ENCODE assay signal across 19 cellular contexts in genomic region chrX:31307952-31308351, GRCh38.
DNase-seq lines count a peak whose midpoint lies in the region; ATAC-seq, FAIRE-seq and TF ChIP-seq lines count a peak whose summit lies in the region.
"Had no signal": no experiment of that assay in that cellular context is flagged by ENCODE, and none has a peak within 500 bp of the region (broad histone marks: within the 10 kb centered on the region; RNA-seq: fewer than 3 reads in every experiment).

No MANE protein-coding gene starts in this region.

- intact Hi-C loops in HepG2 (cut with micrococcal nuclease; ENCODE audit: unreplicated experiment) (no loop called here), tibial artery (cut with DNase I; ENCODE audit: low total_unique reads) (no loop called here), posterior vena cava (cut with DNase I) (no loop called here)

- H2AFZ ChIP-seq in HepG2 (ENCODE audit: low read length), result no peak overlapping the region

- no peak for FAIRE-seq in HepG2 (lab: Jason Lieb, UNC)
- FAIRE-seq: D721Med, GM12891, GM19239 had no signal

- H3K27ac ChIP-seq in liver (ENCODE audit: low read depth in 1 of 2, low read length in 2 of 2) (no peak overlapping the region), HepG2 (ENCODE audit: extremely low read length, insufficient read depth, low read length) (no peak overlapping the region), tibial artery (no peak overlapping the region)
- H3K27ac ChIP-seq: 22Rv1; A549; BLaER1 treated with 17β-estradiol and CSF1 and Interleukin-3, amounts not matched to agents 10 nM and 100 nM; C4-2B had no signal

- ATAC-seq in HepG2 (no peak), left lobe of liver (peak; percentile 77)
- ATAC-seq: A549; CD8-positive, alpha-beta T cell had no signal

- CTCF ChIA-PET in HepG2 (lab: Yijun Ruan, JAX; ENCODE audit: low intra/inter-chr PET ratio, low total read pairs), result no interaction called here

- TF ChIP-seq CTCF in liver (IDR thresholded peaks at IDR 0.05; ENCODE audit: low read depth, low read length, missing input control) (no peak), HepG2 (CRISPR knock-in tag; IDR thresholded peaks at IDR 0.05) (no peak), tibial artery (IDR thresholded peaks at IDR 0.05) (no peak)

- DNase-seq in HepG2 (ENCODE audit: low spot score) (no peak), left lobe of liver (ENCODE audit: low spot score) (no peak), tibial artery (no peak), posterior vena cava (ENCODE audit: low spot score) (no peak)
- DNase-seq: AML-193; Caco-2; Calu3; CD4-positive, alpha-beta T cell; CD8-positive, alpha-beta T cell; DMS79 treated with DMSO at 0.1 percent for 48 hours; GF-D8 had no signal

- no peaks in the 10 kb centered on the region for H4K20me1 ChIP-seq in HepG2 (ENCODE audit: insufficient read depth, low read length)
- H4K20me1 ChIP-seq: BLaER1 treated with 17β-estradiol and CSF1 and Interleukin-3, amounts not matched to agents 10 nM and 100 nM had no signal

- no peak overlapping the region for H3K4me2 ChIP-seq in HepG2 (ENCODE audit: low read depth, low read length)
- H3K4me2 ChIP-seq: A549; BLaER1 treated with 17β-estradiol and CSF1 and Interleukin-3, amounts not matched to agents 10 nM and 100 nM had no signal

- no peaks in the 10 kb centered on the region for H3K79me2 ChIP-seq in HepG2 (ENCODE audit: insufficient read depth, low read length)

- no peak overlapping the region for H3K9ac ChIP-seq in liver (ENCODE audit: low read depth in 1 of 2, low read length in 2 of 2)
- no peak overlapping the region for H3K9ac ChIP-seq in HepG2 (ENCODE audit: insufficient read depth, low read depth, low read length)
- H3K9ac ChIP-seq: BLaER1 treated with 17β-estradiol and CSF1 and Interleukin-3, amounts not matched to agents 10 nM and 100 nM had no signal

- in situ Hi-C loops in HepG2 (cut with HindIII; ENCODE audit: extremely low pct_ligation_motif_present, low pct_unique_long_range_greater_than_20kb), result no loop called here

- POLR2A ChIA-PET in HepG2 (lab: Yijun Ruan, JAX), result no interaction called here

- H3K36me3 ChIP-seq in liver (ENCODE audit: control insufficient read depth in 4 of 4, insufficient read depth in 3 of 4, low read depth in 1 of 4, low read length in 3 of 4) (no peaks in the 10 kb centered on the region), HepG2 (replicated peaks in 1 of 2; ENCODE audit: control insufficient read depth in 1 of 2, insufficient read depth in 2 of 2, low read length in 2 of 2) (no peaks in the 10 kb centered on the region), tibial artery (no peaks in the 10 kb centered on the region)
- H3K36me3 ChIP-seq: BLaER1 treated with 17β-estradiol and CSF1 and Interleukin-3, amounts not matched to agents 10 nM and 100 nM had no signal

- TF ChIP-seq RAD21 in liver (IDR thresholded peaks at IDR 0.05), result no peak
- TF ChIP-seq RAD21 in HepG2 (CRISPR knock-in tag; IDR thresholded peaks at IDR 0.05), result no peak

- H3K27me3 ChIP-seq in liver (ENCODE audit: control insufficient read depth in 4 of 4, insufficient read depth in 4 of 4, low read length in 3 of 4), result no peaks in the 10 kb centered on the region
- no peaks in the 10 kb centered on the region for H3K27me3 ChIP-seq in HepG2 (ENCODE audit: control insufficient read depth in 1 of 2, insufficient read depth in 2 of 2, low read length in 2 of 2)
- H3K27me3 ChIP-seq in tibial artery, result no peaks in the 10 kb centered on the region

- H3K4me3 ChIP-seq in liver (ENCODE audit: low read depth in 1 of 3, low read length in 3 of 3), result no peak overlapping the region
- H3K4me3 ChIP-seq in HepG2 (replicated peaks in 1 of 3; ENCODE audit: insufficient read depth in 1 of 3, low read depth in 2 of 3, low read length in 3 of 3), result no peak overlapping the region
- no peak overlapping the region for H3K4me3 ChIP-seq in tibial artery
- H3K4me3 ChIP-seq: A549; BLaER1 treated with 17β-estradiol and CSF1 and Interleukin-3, amounts not matched to agents 10 nM and 100 nM had no signal

- H3K4me1 ChIP-seq in liver (ENCODE audit: control insufficient read depth in 4 of 4, insufficient read depth in 4 of 4, low read length in 3 of 4) (peaks cover 2 to 14% (median 8%) of the 10 kb centered on the region in 4 donors), HepG2 (ENCODE audit: insufficient read depth, low read length) (no peaks in the 10 kb centered on the region), tibial artery (no peaks in the 10 kb centered on the region)
- H3K4me1 ChIP-seq: A549, Caco-2 had no signal

- H3K9me3 ChIP-seq in liver (ENCODE audit: control insufficient read depth in 4 of 4, low read length in 3 of 4), result no peaks in the 10 kb centered on the region
- no peaks in the 10 kb centered on the region for H3K9me3 ChIP-seq in HepG2 (ENCODE audit: low read length)
- H3K9me3 ChIP-seq in tibial artery, result peaks cover 0 to 3% (median 0%) of the 10 kb centered on the region in 3 donors
- H3K9me3 ChIP-seq: A549, Caco-2 had no signal

- 77% methylated on average over 5 of the region's 5 CpGs for WGBS in liver
- no CpG with 5 or more reads among the region's 5 CpGs for WGBS in HepG2 (ENCODE audit: low lambda C conversion rate)

- no TSS peak for BruUV-seq in HepG2 (replicated peaks; lab: Mats Ljungman, UMichigan)

- TF ChIP-seq POLR2A in HepG2 (IDR thresholded peaks at IDR 0.05; ENCODE audit: insufficient read depth in 1 of 2, low read depth in 2 of 2, low read length in 2 of 2), result no peak

- no peak for TF ChIP-seq EP300 in HepG2 (IDR thresholded peaks at IDR 0.05; ENCODE audit: low read depth in 2 of 2, low read length in 2 of 2)
- TF ChIP-seq EP300 in HepG2 (CRISPR knock-in tag; IDR thresholded peaks at IDR 0.05; ENCODE audit: borderline replicate concordance), result no peak

TF ChIP-seq in liver, 16 proteins besides CTCF, POLR2A, EP300 and RAD21:
- TF ChIP-seq HNF4A (conservative IDR thresholded peaks at IDR 0.05) (peak; percentile 60 to 71), YY1 (IDR thresholded peaks at IDR 0.05) (no peak)

TF ChIP-seq in HepG2, 621 proteins besides CTCF, POLR2A, EP300 and RAD21:
- no peak for TF ChIP-seq EZH2 (conservative IDR thresholded peaks at IDR 0.05; ENCODE audit: low read depth, low read length)
- TF ChIP-seq ZC3H4 (CRISPR knock-in tag; IDR thresholded peaks at IDR 0.05; ENCODE audit: borderline replicate concordance), result no peak
- TF ChIP-seq THAP7 (CRISPR knock-in tag; IDR thresholded peaks at IDR 0.05), result no peak
- no peak for TF ChIP-seq ZNF275 (CRISPR knock-in tag; IDR thresholded peaks at IDR 0.05; ENCODE audit: borderline replicate concordance)
- no peak for TF ChIP-seq MXD4 (CRISPR knock-in tag; IDR thresholded peaks at IDR 0.05)
